ENCODE assay signal across 1 cellular context in genomic region chr7:105402221-105403095, GRCh38.
TF ChIP-seq lines count a peak whose summit lies in the region.

No MANE protein-coding gene starts in this region.

TF ChIP-seq in SK-N-SH treated with all-trans-retinoic acid at 6 μM for 48 hours, 23 proteins besides CTCF, POLR2A, EP300 and RAD21 (continued from another document):
- TF ChIP-seq PATZ1 (CRISPR knock-in tag; IDR thresholded peaks at IDR 0.05; ENCODE audit: borderline replicate concordance) (no peak), PPARA (CRISPR knock-in tag; IDR thresholded peaks at IDR 0.05; ENCODE audit: borderline replicate concordance) (no peak), ESRRG (CRISPR knock-in tag; IDR thresholded peaks at IDR 0.05) (no peak)
TF ChIP-seq in SK-N-SH treated with all-trans-retinoic acid at 6 μM for 48 hours: peak in this region for 0.
